Comparison of ENCODE assay signal across 1 cellular context in the genomic region with DNA sequence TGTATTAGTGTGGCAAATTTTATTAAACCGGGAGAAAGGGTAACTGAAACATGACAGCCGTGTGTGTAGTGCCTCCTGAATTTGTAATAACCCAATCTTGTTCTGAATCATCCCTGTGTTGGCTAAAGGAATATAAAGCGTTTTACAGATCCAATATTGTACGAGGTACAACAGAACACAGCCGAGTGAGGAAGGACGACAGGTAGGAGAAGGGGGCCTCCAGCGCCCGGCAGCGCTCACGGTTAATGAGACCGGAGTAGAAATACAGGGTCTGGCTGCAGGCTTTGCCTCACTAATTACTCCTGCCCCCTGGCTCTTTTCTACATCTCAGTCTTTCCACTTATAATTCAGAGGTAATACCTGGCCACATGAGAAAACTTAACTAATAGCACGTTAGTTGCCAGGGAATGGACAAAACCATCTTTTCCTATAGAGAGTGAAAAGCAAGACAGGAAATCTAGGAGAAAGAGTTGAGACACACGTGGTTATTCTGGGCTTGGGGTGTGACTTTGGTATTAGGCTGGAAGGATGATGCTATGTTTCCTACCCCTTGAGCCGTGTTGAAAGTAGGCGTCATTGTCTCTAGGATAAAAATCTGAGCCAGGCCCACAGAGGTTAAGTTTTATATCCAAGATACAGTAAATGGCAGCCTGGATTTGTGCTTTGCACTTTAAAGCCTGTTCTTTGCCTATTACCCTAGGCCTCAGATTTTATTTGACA.
TF ChIP-seq lines count a peak whose summit lies in the region.

No MANE protein-coding gene starts in this region.

TF ChIP-seq in SK-N-SH, 30 proteins besides CTCF, POLR2A, EP300 and RAD21 (continued from another document):
- TF ChIP-seq YY1 (IDR thresholded peaks at IDR 0.05; ENCODE audit: low read depth): no peak
- TF ChIP-seq CHD2 (IDR thresholded peaks at IDR 0.05; ENCODE audit: low read length, partially characterized antibody): no peak
- TF ChIP-seq MEF2A (IDR thresholded peaks at IDR 0.05; ENCODE audit: borderline replicate concordance, low read depth): no peak
- TF ChIP-seq SMC3 (IDR thresholded peaks at IDR 0.05; ENCODE audit: low read depth, low read length): no peak
- TF ChIP-seq MAX (IDR thresholded peaks at IDR 0.05; ENCODE audit: low read depth): no peak
- TF ChIP-seq POLR2AphosphoS5 (IDR thresholded peaks at IDR 0.05; ENCODE audit: low read depth, low read length): no peak
- TF ChIP-seq RXRA (IDR thresholded peaks at IDR 0.05; ENCODE audit: borderline replicate concordance, low read depth): no peak
- TF ChIP-seq GATA2 (CRISPR knock-in tag; IDR thresholded peaks at IDR 0.05): no peak
- no peak for TF ChIP-seq SIN3A (IDR thresholded peaks at IDR 0.05; ENCODE audit: borderline replicate concordance, low read depth, low read length)
- no peak for TF ChIP-seq IRF3 (IDR thresholded peaks at IDR 0.05; ENCODE audit: low read depth, low read length)
- TF ChIP-seq RFX5 (IDR thresholded peaks at IDR 0.05; ENCODE audit: low read length): no peak
- TF ChIP-seq TEAD4 (IDR thresholded peaks at IDR 0.05; ENCODE audit: borderline replicate concordance, insufficient read depth): no peak
- no peak for TF ChIP-seq RCOR1 (IDR thresholded peaks at IDR 0.05; ENCODE audit: low read length)
- TF ChIP-seq GABPA (IDR thresholded peaks at IDR 0.05; ENCODE audit: low read depth): no peak
- TF ChIP-seq FOSL2 (IDR thresholded peaks at IDR 0.05; ENCODE audit: borderline replicate concordance, low read depth): no peak
- TF ChIP-seq JUND (IDR thresholded peaks at IDR 0.05): no peak
- TF ChIP-seq FOXM1 (IDR thresholded peaks at IDR 0.05; ENCODE audit: low read depth): no peak
